ENCODE assay signal across 2 cellular contexts in the genomic region with DNA sequence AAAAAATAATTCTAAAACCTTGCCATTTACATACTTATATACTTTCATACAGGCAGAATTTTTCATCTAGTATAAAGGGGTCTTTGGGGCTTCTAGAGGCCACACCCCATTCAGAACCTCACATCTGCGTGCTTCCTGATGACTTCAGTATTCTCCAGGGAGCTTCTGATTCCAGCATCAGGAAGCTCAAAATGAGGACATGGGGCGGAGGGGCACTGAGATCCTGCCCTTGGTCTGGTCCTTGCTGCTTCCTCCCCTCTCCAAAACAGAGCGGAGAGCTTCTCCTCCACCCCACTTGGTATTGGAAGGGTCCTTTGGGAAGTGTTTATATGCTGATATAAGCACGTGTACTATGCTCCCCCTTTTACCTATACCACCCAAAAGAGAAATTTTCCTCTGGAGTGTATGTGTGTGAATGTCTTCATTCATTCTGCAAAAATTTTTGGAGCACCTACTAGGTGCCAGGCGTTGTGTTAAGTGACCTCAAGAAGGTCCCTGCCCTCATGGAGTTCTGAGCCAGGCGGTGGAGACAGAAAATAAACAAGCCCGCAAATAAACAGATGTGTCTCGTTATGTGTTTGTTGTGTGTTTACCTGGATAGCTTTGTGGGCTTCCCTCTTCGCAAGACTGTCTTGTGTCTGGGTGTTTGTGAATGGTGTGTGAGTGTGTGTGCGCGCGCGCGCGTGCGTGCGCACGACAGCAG.
TF ChIP-seq lines count a peak whose summit lies in the region.

No MANE protein-coding gene starts in this region.

TF ChIP-seq in SK-N-SH, 30 proteins besides CTCF, POLR2A, EP300 and RAD21 (continued from another document):
- TF ChIP-seq REST (IDR thresholded peaks at IDR 0.05; ENCODE audit: low read depth, low read length) (no peak), RCOR1 (IDR thresholded peaks at IDR 0.05; ENCODE audit: low read length) (no peak), YY1 (IDR thresholded peaks at IDR 0.05; ENCODE audit: low read depth) (no peak)
- TF ChIP-seq, protein P1, sequence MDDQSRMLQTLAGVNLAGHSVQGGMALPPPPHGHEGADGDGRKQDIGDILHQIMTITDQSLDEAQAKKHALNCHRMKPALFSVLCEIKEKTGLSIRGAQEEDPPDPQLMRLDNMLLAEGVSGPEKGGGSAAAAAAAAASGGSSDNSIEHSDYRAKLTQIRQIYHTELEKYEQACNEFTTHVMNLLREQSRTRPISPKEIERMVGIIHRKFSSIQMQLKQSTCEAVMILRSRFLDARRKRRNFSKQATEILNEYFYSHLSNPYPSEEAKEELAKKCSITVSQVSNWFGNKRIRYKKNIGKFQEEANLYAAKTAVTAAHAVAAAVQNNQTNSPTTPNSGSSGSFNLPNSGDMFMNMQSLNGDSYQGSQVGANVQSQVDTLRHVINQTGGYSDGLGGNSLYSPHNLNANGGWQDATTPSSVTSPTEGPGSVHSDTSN (IDR thresholded peaks at IDR 0.05): no peak

TF ChIP-seq in SK-N-SH treated with all-trans-retinoic acid at 6 μM for 48 hours, 23 proteins besides CTCF, POLR2A, EP300 and RAD21 (continued from another document):
- TF ChIP-seq, protein P2, sequence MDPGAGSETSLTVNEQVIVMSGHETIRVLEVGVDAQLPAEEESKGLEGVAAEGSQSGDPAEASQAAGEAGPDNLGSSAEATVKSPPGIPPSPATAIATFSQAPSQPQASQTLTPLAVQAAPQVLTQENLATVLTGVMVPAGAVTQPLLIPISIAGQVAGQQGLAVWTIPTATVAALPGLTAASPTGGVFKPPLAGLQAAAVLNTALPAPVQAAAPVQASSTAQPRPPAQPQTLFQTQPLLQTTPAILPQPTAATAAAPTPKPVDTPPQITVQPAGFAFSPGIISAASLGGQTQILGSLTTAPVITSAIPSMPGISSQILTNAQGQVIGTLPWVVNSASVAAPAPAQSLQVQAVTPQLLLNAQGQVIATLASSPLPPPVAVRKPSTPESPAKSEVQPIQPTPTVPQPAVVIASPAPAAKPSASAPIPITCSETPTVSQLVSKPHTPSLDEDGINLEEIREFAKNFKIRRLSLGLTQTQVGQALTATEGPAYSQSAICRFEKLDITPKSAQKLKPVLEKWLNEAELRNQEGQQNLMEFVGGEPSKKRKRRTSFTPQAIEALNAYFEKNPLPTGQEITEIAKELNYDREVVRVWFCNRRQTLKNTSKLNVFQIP (CRISPR knock-in tag; IDR thresholded peaks at IDR 0.05; ENCODE audit: borderline replicate concordance, low read depth): no peak
- TF ChIP-seq, protein P3, sequence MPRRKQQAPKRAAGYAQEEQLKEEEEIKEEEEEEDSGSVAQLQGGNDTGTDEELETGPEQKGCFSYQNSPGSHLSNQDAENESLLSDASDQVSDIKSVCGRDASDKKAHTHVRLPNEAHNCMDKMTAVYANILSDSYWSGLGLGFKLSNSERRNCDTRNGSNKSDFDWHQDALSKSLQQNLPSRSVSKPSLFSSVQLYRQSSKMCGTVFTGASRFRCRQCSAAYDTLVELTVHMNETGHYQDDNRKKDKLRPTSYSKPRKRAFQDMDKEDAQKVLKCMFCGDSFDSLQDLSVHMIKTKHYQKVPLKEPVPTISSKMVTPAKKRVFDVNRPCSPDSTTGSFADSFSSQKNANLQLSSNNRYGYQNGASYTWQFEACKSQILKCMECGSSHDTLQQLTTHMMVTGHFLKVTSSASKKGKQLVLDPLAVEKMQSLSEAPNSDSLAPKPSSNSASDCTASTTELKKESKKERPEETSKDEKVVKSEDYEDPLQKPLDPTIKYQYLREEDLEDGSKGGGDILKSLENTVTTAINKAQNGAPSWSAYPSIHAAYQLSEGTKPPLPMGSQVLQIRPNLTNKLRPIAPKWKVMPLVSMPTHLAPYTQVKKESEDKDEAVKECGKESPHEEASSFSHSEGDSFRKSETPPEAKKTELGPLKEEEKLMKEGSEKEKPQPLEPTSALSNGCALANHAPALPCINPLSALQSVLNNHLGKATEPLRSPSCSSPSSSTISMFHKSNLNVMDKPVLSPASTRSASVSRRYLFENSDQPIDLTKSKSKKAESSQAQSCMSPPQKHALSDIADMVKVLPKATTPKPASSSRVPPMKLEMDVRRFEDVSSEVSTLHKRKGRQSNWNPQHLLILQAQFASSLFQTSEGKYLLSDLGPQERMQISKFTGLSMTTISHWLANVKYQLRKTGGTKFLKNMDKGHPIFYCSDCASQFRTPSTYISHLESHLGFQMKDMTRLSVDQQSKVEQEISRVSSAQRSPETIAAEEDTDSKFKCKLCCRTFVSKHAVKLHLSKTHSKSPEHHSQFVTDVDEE (CRISPR knock-in tag; IDR thresholded peaks at IDR 0.05): no peak
- TF ChIP-seq ARNTL (CRISPR knock-in tag; IDR thresholded peaks at IDR 0.05; ENCODE audit: borderline replicate concordance, low read depth): no peak
- no peak for TF ChIP-seq PPARA (CRISPR knock-in tag; IDR thresholded peaks at IDR 0.05; ENCODE audit: borderline replicate concordance)
- TF ChIP-seq CSRNP3 (CRISPR knock-in tag; IDR thresholded peaks at IDR 0.05): no peak
- no peak for TF ChIP-seq GLIS3 (CRISPR knock-in tag; IDR thresholded peaks at IDR 0.05)
